Comparison of ENCODE assay signal across 23 cellular contexts in the genomic region with DNA sequence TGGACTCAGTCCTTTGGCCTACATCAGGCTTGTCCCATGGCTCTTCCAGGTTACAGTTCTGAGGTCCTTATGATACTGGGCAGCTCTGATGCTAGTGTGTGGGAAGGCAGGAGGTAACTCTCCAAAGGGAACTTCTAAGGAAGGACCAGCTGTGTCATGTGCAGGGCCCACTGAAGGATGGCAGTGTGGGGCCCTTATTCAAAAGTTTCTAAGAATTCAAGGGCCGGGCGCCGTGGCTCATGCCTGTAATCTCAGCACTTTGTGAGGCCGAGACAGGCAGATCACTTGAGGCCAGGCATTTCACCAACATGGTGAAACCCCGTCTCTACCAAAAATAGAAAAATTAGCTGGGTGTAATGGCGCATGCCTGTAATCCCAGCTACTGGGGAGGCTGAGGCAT.
"Had no signal": no experiment of that assay in that cellular context is flagged by ENCODE, and none has a peak within 500 bp of the region (broad histone marks: within the 10 kb centered on the region; RNA-seq: fewer than 3 reads in every experiment).

No MANE protein-coding gene starts in this region.

- FAIRE-seq: HTR-8/SVneo, K562 had no signal

- H3K27ac Mint-ChIP-seq: IgD-negative memory B cell had no signal

- H3K9me3 ChIP-seq: SK-N-SH had no signal

- H3K4me3 Mint-ChIP-seq: IgD-negative memory B cell had no signal

- H3K9me2 ChIP-seq: SK-N-SH had no signal

- ATAC-seq: K562, Panc1 had no signal

- H3K9ac ChIP-seq: KMS-11, SK-N-SH had no signal

- H3K27ac ChIP-seq: HL-60, KMS-11, RWPE1 had no signal

- DNase-seq: Kasumi-1, MM.1S, NCI-H1092 treated with DMSO at 0.1 percent for 48 hours, NCI-H1436, NCI-H187, NCI-H2029, NCI-H2081 treated with DMSO at 0.1 percent for 48 hours, NCI-H2171, NCI-H226, NCI-H446, NCI-H510A, NCI-H524 treated with DMSO at 0.1 percent for 48 hours, NCI-H69, NCI-H774, SHP77, SK-N-SH had no signal

- H3K4me2 ChIP-seq: KMS-11, SK-N-SH had no signal

- H3K36me3 Mint-ChIP-seq: IgD-negative memory B cell had no signal

- H3K4me3 ChIP-seq: K562 had no signal
